ENCODE assay signal across 1 cellular context in the genomic region with DNA sequence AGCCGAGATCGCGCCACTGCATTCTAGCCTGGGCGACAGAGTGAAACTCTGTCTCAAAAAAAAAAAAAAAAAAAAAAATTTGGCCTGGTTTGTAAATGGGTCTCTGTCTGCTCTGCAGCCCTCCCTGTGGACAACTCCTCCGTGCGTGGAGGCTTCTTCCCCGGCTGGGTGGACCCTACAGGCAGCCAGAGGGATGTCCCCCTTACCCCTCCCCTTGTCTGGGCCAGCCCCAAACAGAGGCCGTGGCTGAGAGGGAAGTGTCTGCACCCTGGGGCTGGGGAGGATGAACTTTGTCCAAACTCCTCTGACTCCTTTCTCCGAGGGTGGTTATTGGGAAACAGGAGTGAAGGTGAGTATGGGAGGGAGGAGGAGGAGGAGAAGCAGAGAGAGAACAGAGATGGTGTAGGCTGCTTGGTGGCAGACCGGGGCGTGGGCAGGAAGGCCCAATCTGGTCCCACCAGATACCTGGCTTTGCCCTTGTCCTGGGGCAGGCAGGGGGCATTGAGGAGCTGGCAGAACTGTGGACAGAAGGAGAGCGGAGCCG.
TF ChIP-seq lines count a peak whose summit lies in the region.

No MANE protein-coding gene starts in this region.

TF ChIP-seq in K562, 482 proteins besides CTCF, POLR2A, EP300 and RAD21 (continued from another document):
- TF ChIP-seq, protein P1, sequence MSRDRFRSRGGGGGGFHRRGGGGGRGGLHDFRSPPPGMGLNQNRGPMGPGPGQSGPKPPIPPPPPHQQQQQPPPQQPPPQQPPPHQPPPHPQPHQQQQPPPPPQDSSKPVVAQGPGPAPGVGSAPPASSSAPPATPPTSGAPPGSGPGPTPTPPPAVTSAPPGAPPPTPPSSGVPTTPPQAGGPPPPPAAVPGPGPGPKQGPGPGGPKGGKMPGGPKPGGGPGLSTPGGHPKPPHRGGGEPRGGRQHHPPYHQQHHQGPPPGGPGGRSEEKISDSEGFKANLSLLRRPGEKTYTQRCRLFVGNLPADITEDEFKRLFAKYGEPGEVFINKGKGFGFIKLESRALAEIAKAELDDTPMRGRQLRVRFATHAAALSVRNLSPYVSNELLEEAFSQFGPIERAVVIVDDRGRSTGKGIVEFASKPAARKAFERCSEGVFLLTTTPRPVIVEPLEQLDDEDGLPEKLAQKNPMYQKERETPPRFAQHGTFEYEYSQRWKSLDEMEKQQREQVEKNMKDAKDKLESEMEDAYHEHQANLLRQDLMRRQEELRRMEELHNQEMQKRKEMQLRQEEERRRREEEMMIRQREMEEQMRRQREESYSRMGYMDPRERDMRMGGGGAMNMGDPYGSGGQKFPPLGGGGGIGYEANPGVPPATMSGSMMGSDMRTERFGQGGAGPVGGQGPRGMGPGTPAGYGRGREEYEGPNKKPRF (IDR thresholded peaks at IDR 0.05; ENCODE audit: low read depth, low read length), result no peak
- TF ChIP-seq ZNF57 (CRISPR knock-in tag; IDR thresholded peaks at IDR 0.05) (no peak), MAFF (IDR thresholded peaks at IDR 0.05; ENCODE audit: low read length) (no peak), GTF2A2 (tag; IDR thresholded peaks at IDR 0.05) (no peak), CCNT2 (IDR thresholded peaks at IDR 0.05; ENCODE audit: borderline replicate concordance, extremely low read depth, insufficient read length, low read depth, low read length) (no peak), SRSF3 (IDR thresholded peaks at IDR 0.05; ENCODE audit: insufficient read depth, low read length) (no peak), ARID3A (IDR thresholded peaks at IDR 0.05; ENCODE audit: borderline replicate concordance, low read depth, low read length) (no peak)
